Comparison of ENCODE assay signal across 11 cellular contexts in the genomic region with DNA sequence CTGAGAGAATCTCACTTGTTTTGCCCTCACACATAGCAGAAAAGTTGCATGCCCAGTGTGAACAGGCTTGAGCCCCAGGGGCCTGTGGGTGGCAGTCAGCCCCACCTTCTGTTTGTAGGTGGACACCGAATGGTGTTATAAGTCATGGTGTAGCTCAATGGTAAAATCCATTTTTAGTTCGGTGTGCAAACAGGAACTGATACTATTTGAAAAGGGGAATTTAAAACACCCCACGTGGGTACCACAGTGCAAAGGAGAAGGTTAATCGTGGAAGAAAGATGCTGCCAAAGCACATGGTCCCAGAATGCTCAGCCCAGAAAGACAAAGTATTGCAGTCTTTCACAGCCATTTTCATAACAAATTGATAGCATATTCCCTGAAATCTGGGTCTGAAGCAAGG.
A peak's percentile ranks its signal among the peaks of the same experiment; 100 is the strongest.
DNase-seq lines count a peak whose midpoint lies in the region; ATAC-seq, FAIRE-seq and TF ChIP-seq lines count a peak whose summit lies in the region.
"Had no signal": no experiment of that assay in that cellular context is flagged by ENCODE, and none has a peak within 500 bp of the region (broad histone marks: within the 10 kb centered on the region; RNA-seq: fewer than 3 reads in every experiment).

No MANE protein-coding gene starts in this region.

- ATAC-seq in GM21390 (IDR thresholded peaks at IDR 0.05; ENCODE audit: unreplicated experiment) (peak; percentile 90), HG03095 (IDR thresholded peaks at IDR 0.05; ENCODE audit: unreplicated experiment) (peak; percentile 92)
- ATAC-seq: activated CD4-positive, alpha-beta T cell treated with anti-CD3 and anti-CD28 coated beads for 36 hours had no signal

- H3K27ac ChIP-seq in OCI-LY3 (ENCODE audit: low read length), result peak overlapping the region; percentile 62
- H3K27ac ChIP-seq: epithelial cell of prostate had no signal

- H3K27me3 ChIP-seq in OCI-LY3 (ENCODE audit: low read depth, low read length) (no peaks in the 10 kb centered on the region), BE2C (peaks cover 3% of the 10 kb centered on the region; the same call in 1 of the 2 replicates)

- peak overlapping the region; percentile 35; the same call in 1 of the 2 replicates for H3K9ac ChIP-seq in OCI-LY3 (ENCODE audit: low read length)

- TF ChIP-seq CTCF in OCI-LY3 (IDR thresholded peaks at IDR 0.05; ENCODE audit: low read depth, low read length), result peak; percentile 20; the same call in 1 of the 2 replicates
- TF ChIP-seq CTCF in BE2C (IDR thresholded peaks at IDR 0.05; ENCODE audit: low read depth, low read length), result no peak

- DNase-seq in GM18507 (ENCODE audit: extremely low spot score, insufficient read length, low read depth) (peak; percentile 29), BE2C (no peak), NK-92 (lab: John Stamatoyannopoulos, UW; ENCODE audit: unreplicated experiment) (no peak)
- DNase-seq in activated CD4-positive, alpha-beta T cell treated with anti-CD3 and anti-CD28 coated beads, Interleukin-2, amount 50 U/mL, for 4 hours, result no peak
- no peak for DNase-seq in activated CD4-positive, CD25-positive, alpha-beta regulatory T cell treated with anti-CD3 and anti-CD28 coated beads, Interleukin-2, amount 50 U/mL, for 72 hours
- DNase-seq: activated CD4-positive, alpha-beta T cell treated with anti-CD3 and anti-CD28 coated beads for 36 hours; NCI-H1092 had no signal

- no peaks in the 10 kb centered on the region for H3K79me2 ChIP-seq in OCI-LY3 (ENCODE audit: low read length)

- 0 out of 2 replicates have a peak overlapping the region, but pooled peaks have one; percentile 9 for H3K4me3 ChIP-seq in OCI-LY3 (ENCODE audit: low read length)
- no peak overlapping the region for H3K4me3 ChIP-seq in BE2C (ENCODE audit: low read depth, low read length)

- H3K36me3 ChIP-seq in OCI-LY3 (replicated peaks; ENCODE audit: low read depth, low read length) (peaks cover 6% of the 10 kb centered on the region), BE2C (no peaks in the 10 kb centered on the region)

- H3K9me3 ChIP-seq in OCI-LY3 (ENCODE audit: insufficient read depth, low read length) (peaks cover 5% of the 10 kb centered on the region; the same call in 1 of the 2 replicates), BE2C (no peaks in the 10 kb centered on the region)

- H2AFZ ChIP-seq in OCI-LY3 (ENCODE audit: low read depth, low read length), result peak overlapping the region; percentile 87

- peak; percentile 59 for FAIRE-seq in GM18507 (lab: Jason Lieb, UNC)

- H3K4me2 ChIP-seq in OCI-LY3 (ENCODE audit: low read length), result peak overlapping the region; percentile 34

- H3K4me1 ChIP-seq in OCI-LY3 (ENCODE audit: low read length), result peaks cover 41% of the 10 kb centered on the region
- no peaks in the 10 kb centered on the region for H3K4me1 ChIP-seq in BE2C

- no peaks in the 10 kb centered on the region for H4K20me1 ChIP-seq in OCI-LY3 (ENCODE audit: insufficient read depth, low read length)
